Comparison of ENCODE assay signal across 2 cellular contexts in the genomic region with DNA sequence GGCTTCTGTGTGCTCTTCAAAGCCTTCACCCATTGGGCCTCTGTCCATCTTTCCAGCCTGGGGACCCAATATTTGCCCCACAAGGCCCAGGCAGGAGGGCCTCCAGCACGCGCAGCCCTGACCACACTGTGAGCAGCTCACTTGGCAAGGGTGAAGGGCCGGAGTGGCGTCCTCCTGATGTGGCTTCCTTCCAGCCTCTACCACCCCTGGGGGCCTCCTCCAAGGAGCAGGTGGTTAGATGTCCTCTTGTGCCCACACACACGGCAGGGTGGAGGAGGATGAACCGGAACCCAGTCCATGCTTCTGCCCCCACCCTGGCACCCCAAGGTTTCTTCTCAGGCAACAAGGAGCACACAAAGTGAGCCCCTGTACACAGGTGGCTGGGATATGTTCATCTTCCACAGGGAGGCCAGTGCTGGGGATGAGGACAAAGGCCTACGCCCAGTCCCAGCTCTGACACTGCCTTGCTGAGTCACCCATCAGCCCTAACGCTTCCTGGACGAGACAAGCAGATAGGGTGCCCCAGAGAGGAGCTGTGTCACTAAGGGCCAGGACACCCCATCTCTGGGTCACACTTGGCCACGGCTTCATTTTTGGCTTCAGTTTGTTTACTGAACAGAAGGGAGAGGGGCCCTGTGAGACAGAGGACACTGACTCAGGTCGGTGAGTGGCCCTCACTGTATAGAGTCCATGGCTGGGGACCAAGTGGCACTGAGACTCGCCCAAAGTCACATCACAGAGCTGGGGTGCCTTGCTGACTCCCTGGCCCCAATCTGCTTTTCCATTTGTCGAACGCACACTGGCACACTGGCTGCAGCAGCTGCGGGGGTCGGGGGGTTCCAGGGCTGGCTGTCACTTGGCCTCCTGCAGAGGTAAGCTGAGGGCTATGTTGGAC.
TF ChIP-seq lines count a peak whose summit lies in the region.

No MANE protein-coding gene starts in this region.

TF ChIP-seq in HCT116, 20 proteins besides CTCF, POLR2A, EP300 and RAD21:
- TF ChIP-seq POLR2AphosphoS5 (IDR thresholded peaks at IDR 0.05; ENCODE audit: low read depth, low read length) (no peak), ELF1 (IDR thresholded peaks at IDR 0.05; ENCODE audit: borderline replicate concordance, low read depth) (no peak), ZNF274 (IDR thresholded peaks at IDR 0.05; ENCODE audit: low read depth, low read length) (no peak), JUND (IDR thresholded peaks at IDR 0.05) (no peak), YY1 (IDR thresholded peaks at IDR 0.05; ENCODE audit: extremely low read depth, insufficient replicate concordance, low read depth, low read length) (no peak)
- TF ChIP-seq, protein P1, sequence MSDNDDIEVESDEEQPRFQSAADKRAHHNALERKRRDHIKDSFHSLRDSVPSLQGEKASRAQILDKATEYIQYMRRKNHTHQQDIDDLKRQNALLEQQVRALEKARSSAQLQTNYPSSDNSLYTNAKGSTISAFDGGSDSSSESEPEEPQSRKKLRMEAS (IDR thresholded peaks at IDR 0.05): no peak
TF ChIP-seq in HCT116: peak in this region for 0.

TF ChIP-seq in HepG2, 621 proteins besides CTCF, POLR2A, EP300 and RAD21:
- TF ChIP-seq PHF20 (CRISPR knock-in tag; IDR thresholded peaks at IDR 0.05): no peak
- TF ChIP-seq PHF21A (CRISPR knock-in tag; IDR thresholded peaks at IDR 0.05): no peak
- TF ChIP-seq, protein P2, sequence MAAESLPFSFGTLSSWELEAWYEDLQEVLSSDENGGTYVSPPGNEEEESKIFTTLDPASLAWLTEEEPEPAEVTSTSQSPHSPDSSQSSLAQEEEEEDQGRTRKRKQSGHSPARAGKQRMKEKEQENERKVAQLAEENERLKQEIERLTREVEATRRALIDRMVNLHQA (CRISPR knock-in tag; IDR thresholded peaks at IDR 0.05): no peak
- TF ChIP-seq NCOA2 (CRISPR knock-in tag; IDR thresholded peaks at IDR 0.05): no peak
